In the genomic region with DNA sequence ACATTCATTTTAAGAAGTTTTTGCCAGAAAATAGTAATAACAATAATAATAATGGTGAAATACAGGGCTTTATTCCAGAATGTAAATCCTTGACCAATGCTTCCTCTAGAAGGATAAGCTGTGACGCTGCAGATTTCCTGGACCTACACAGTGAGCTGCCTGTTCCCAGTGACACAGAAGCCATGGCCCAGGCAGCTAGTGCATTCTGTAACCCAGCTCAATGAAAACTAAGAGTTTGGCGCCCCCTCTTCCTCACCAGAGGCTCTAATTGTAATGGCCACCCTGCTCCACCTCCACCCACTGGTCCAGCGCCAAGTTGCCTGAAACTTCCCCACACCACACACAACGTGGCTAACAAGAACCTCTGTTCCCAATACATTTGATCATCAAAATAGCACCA, we compare ENCODE assay signal across 7 cellular contexts.
DNase-seq lines count a peak whose midpoint lies in the region; ATAC-seq, FAIRE-seq and TF ChIP-seq lines count a peak whose summit lies in the region.

No MANE protein-coding gene starts in this region.

- no peak overlapping the region for H3K4me2 ChIP-seq in astrocyte (ENCODE audit: low read length)

- H3K27ac Mint-ChIP-seq in astrocyte (ENCODE audit: unreplicated experiment), result no peak overlapping the region

- intact Hi-C loops in left colon (cut with DNase I, micrococcal nuclease), result no loop called here

- H3K27ac ChIP-seq in astrocyte (ENCODE audit: low read depth, low read length), result no peak overlapping the region

- H3K79me2 ChIP-seq in astrocyte (ENCODE audit: insufficient read depth, low read length), result no peaks in the 10 kb centered on the region

- H2AFZ ChIP-seq in astrocyte (ENCODE audit: low read depth, low read length), result no peak overlapping the region

- H3K27me3 Mint-ChIP-seq in astrocyte (ENCODE audit: low read depth, unreplicated experiment), result peaks cover 2% of the 10 kb centered on the region

- DNase-seq in astrocyte (ENCODE audit: low read depth) (peak; percentile 10), left colon (peak; percentile 15 to 26), SIG-M5 (lab: John Stamatoyannopoulos, UW) (no peak), NCI-H128 (lab: John Stamatoyannopoulos, UW; ENCODE audit: unreplicated experiment) (no peak)

- no peaks in the 10 kb centered on the region for H3K27me3 ChIP-seq in astrocyte (ENCODE audit: insufficient read depth, low read length)

- no peak overlapping the region for H3K4me3 Mint-ChIP-seq in astrocyte (ENCODE audit: unreplicated experiment)

- no peak overlapping the region for H3K9ac ChIP-seq in astrocyte (ENCODE audit: low read length)

- no peaks in the 10 kb centered on the region for H3K36me3 Mint-ChIP-seq in astrocyte (ENCODE audit: low read depth, unreplicated experiment)

- no peak for FAIRE-seq in astrocyte (lab: Jason Lieb, UNC)

- peaks cover 3% of the 10 kb centered on the region for H3K4me1 Mint-ChIP-seq in astrocyte (ENCODE audit: low read depth, unreplicated experiment)

- no peaks in the 10 kb centered on the region for H4K20me1 ChIP-seq in astrocyte (ENCODE audit: insufficient read depth, low read length)

- H3K9me3 ChIP-seq in astrocyte (ENCODE audit: insufficient read depth, low read depth, low read length), result no peaks in the 10 kb centered on the region

- H3K4me1 ChIP-seq in astrocyte (ENCODE audit: insufficient read depth, low read length), result no peaks in the 10 kb centered on the region

- no peak overlapping the region for H3K4me3 ChIP-seq in GM12875 (ENCODE audit: low read depth, low read length)
- H3K4me3 ChIP-seq in astrocyte (ENCODE audit: insufficient read depth, low read depth, low read length), result no peak overlapping the region

- peak; percentile 39; the same call in 1 of the 2 replicates for TF ChIP-seq CTCF in GM12875 (IDR thresholded peaks at IDR 0.05; ENCODE audit: borderline replicate concordance, insufficient read depth, low read depth, low read length)
- TF ChIP-seq CTCF in astrocyte (IDR thresholded peaks at IDR 0.05; ENCODE audit: insufficient read depth, low read depth, low read length), result peak; percentile 15

- H3K36me3 ChIP-seq in astrocyte (ENCODE audit: insufficient read depth, low read length), result no peaks in the 10 kb centered on the region

- ATAC-seq in HG03175 (IDR thresholded peaks at IDR 0.05; ENCODE audit: unreplicated experiment), result peak; percentile 51
- no peak for ATAC-seq in left colon
- ATAC-seq in GM21360 (IDR thresholded peaks at IDR 0.05; ENCODE audit: unreplicated experiment), result no peak

- no peaks in the 10 kb centered on the region for H3K9me3 Mint-ChIP-seq in astrocyte (ENCODE audit: unreplicated experiment)

Comparison
In these comparisons a context has a peak if more than half of its experiments do, and no peak if none do; other contexts are left out.
1. DNase-seq: peak in astrocyte (single experiment) and left colon (2 of 2); none in SIG-M5 (single experiment) and NCI-H128 (single experiment).